Comparison of ENCODE assay signal across 8 cellular contexts in genomic region chr6:10196090-10196489, GRCh38.
"Had no signal": no experiment of that assay in that cellular context is flagged by ENCODE, and none has a peak within 500 bp of the region (broad histone marks: within the 10 kb centered on the region; RNA-seq: fewer than 3 reads in every experiment).

No MANE protein-coding gene starts in this region.

- H3K36me3 ChIP-seq: HAP-1 had no signal

- H3K4me1 ChIP-seq: HAP-1 had no signal

- H3K27me3 Mint-ChIP-seq: IgD-negative memory B cell had no signal

- H3K36me3 Mint-ChIP-seq: IgD-negative memory B cell had no signal

- H3K9ac ChIP-seq: KMS-11 had no signal

- H3K4me3 ChIP-seq: GM23338, HAP-1 had no signal

- H3K27ac Mint-ChIP-seq: GM23338, IgD-negative memory B cell had no signal

- H3K4me1 Mint-ChIP-seq: GM23338, IgD-negative memory B cell had no signal

- FAIRE-seq: HTR-8/SVneo had no signal

- H3K4me3 Mint-ChIP-seq: GM23338, IgD-negative memory B cell had no signal

- ATAC-seq: GM23338, HCT116 had no signal

- H3K9me3 ChIP-seq: HAP-1 had no signal

- DNase-seq: H7, KBM-7 had no signal

- H2AFZ ChIP-seq: GM23338 had no signal

- H3K4me2 ChIP-seq: GM23338 had no signal
